30 cellular contexts compared by ENCODE assay signal in the genomic region with DNA sequence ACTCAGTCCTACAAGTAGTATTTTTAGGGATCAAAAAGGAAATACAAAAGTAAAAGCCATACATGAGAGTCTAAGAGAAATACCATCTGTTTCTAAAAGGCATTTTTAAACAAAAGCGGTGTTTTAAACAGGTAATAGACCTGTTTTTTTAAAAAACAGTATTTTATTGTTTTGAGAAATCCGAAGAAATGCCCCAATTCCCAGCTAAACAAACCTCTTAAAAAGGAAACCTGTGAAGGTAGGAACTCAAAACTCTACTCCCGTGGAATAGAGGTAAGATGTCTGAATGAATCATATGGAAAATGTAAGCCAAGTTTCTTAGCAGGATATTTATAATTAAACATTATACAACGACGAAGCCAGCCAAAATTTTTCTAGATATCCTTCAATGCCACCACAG. TPM values are rescaled to one million over a fixed set of nuclear protein-coding genes. Genes with fewer than 3 reads are reported as not detected.
DNase-seq lines count a peak whose midpoint lies in the region; ATAC-seq, FAIRE-seq and TF ChIP-seq lines count a peak whose summit lies in the region.
"Had no signal": no experiment of that assay in that cellular context is flagged by ENCODE, and none has a peak within 500 bp of the region (broad histone marks: within the 10 kb centered on the region; RNA-seq: fewer than 3 reads in every experiment).

No MANE protein-coding gene starts in this region.

- H3K27ac ChIP-seq in left ventricle myocardium inferior (replicated peaks) (peak overlapping the region; percentile 93), SK-N-MC (no peak overlapping the region), endothelial cell of umbilical vein (ENCODE audit: insufficient read depth, low read depth, low read length) (no peak overlapping the region)
- H3K27ac ChIP-seq: brain microvascular endothelial cell, neural progenitor cell, tibial nerve had no signal

- peaks cover 5% of the 10 kb centered on the region for H3K36me3 Mint-ChIP-seq in progenitor cell of endocrine pancreas (ENCODE audit: insufficient read depth)
- H3K36me3 Mint-ChIP-seq: neural progenitor cell had no signal

- H3K9me3 Mint-ChIP-seq in progenitor cell of endocrine pancreas (ENCODE audit: low read depth) = no peaks in the 10 kb centered on the region
- H3K9me3 Mint-ChIP-seq: activated T-cell treated with anti-CD3 and anti-CD28 coated beads, Interleukin-2, amount 50 U/mL, for 4 hours; CD4-positive, alpha-beta memory T cell; GM23338; neural progenitor cell; T-helper 1 cell treated with Interleukin-12 subunit alpha and Interleukin-12 subunit beta and Interleukin-4 antibody, amounts not matched to agents 30 μg/mL and 1 μg/mL, for 36 hours had no signal

- peaks cover 7% of the 10 kb centered on the region for H3K4me1 Mint-ChIP-seq in progenitor cell of endocrine pancreas (ENCODE audit: low read depth)

- intact Hi-C loops in left ventricle myocardium inferior (cut with micrococcal nuclease) (no loop called here), cardiac septum (cut with DNase I) (loop anchor here (5.0 kb wide), 1 partner anchor 38 kb away; no protein-coding TSS in a partner anchor), endothelial cell of umbilical vein (cut with micrococcal nuclease) (loop anchor here (5.0 kb wide), 1 partner anchor 128 kb away; the partner anchor contains the start of genes XRCC3 and ZFYVE21), lower leg skin (cut with DNase I; ENCODE audit: low total_unique reads) (no loop called here)

- no peaks in the 10 kb centered on the region for H4K20me1 ChIP-seq in endothelial cell of umbilical vein (replicated peaks; ENCODE audit: control insufficient read depth, extremely low read depth, insufficient read depth, low read length)

- peak overlapping the region; percentile 77 for H3K4me3 ChIP-seq in left ventricle myocardium inferior
- H3K4me3 ChIP-seq in SK-N-MC = peak overlapping the region; percentile 80; the same call in 1 of the 2 replicates
- no peak overlapping the region for H3K4me3 ChIP-seq in endothelial cell of umbilical vein (replicated peaks in 1 of 3; ENCODE audit: insufficient read depth in 1 of 3, low read depth in 1 of 3, low read length in 3 of 3)
- no peak overlapping the region for H3K4me3 ChIP-seq in lower leg skin (ENCODE audit: low read depth, poor library complexity, severe bottlenecking)
- H3K4me3 ChIP-seq: mucosa of descending colon had no signal

- peak overlapping the region; percentile 90 for H3K4me3 Mint-ChIP-seq in progenitor cell of endocrine pancreas (ENCODE audit: low read depth)

- H3K9me1 ChIP-seq in endothelial cell of umbilical vein (replicated peaks; ENCODE audit: control insufficient read depth, extremely low read depth, insufficient read depth, low read length) = no peaks in the 10 kb centered on the region

- CTCF ChIA-PET in endothelial cell of umbilical vein (lab: Charles Lee) = interaction anchor here (0.9 to 3.8 kb wide), 2 partner anchors 20 to 55 kb away, joined by 3 to 19 read pairs; no protein-coding TSS in a partner anchor

- POLR2A ChIA-PET in endothelial cell of umbilical vein (lab: Charles Lee) = no interaction called here

- H3K9ac ChIP-seq in SK-N-MC (ENCODE audit: insufficient read length) (no peak overlapping the region), endothelial cell of umbilical vein (replicated peaks; ENCODE audit: extremely low read depth, insufficient read depth, low read length) (no peak overlapping the region)
- H3K9ac ChIP-seq: neural progenitor cell had no signal

- H3K36me3 ChIP-seq in left ventricle myocardium inferior = peaks cover 17% of the 10 kb centered on the region
- H3K36me3 ChIP-seq in SK-N-MC (ENCODE audit: insufficient read depth, low read length) = no peaks in the 10 kb centered on the region
- H3K36me3 ChIP-seq in endothelial cell of umbilical vein (ENCODE audit: control insufficient read depth in 2 of 2, extremely low read depth in 1 of 2, insufficient read depth in 2 of 2, low read length in 2 of 2) = no peaks in the 10 kb centered on the region
- H3K36me3 ChIP-seq: brain microvascular endothelial cell, neural progenitor cell, tibial nerve had no signal

- TF ChIP-seq CTCF in left ventricle myocardium inferior (IDR thresholded peaks at IDR 0.05; ENCODE audit: borderline replicate concordance) (no peak), endothelial cell of umbilical vein (IDR thresholded peaks at IDR 0.05; ENCODE audit: extremely low read depth in 1 of 2, insufficient read depth in 1 of 2, low read depth in 1 of 2, low read length in 2 of 2) (no peak), progenitor cell of endocrine pancreas (IDR thresholded peaks at IDR 0.05; ENCODE audit: unreplicated experiment) (no peak), lower leg skin (IDR thresholded peaks at IDR 0.05) (no peak)

- dilution Hi-C loops in endothelial cell of umbilical vein (cut with MboI; ENCODE audit: extremely low pct_ligation_motif_present, low sequenced_read_pairs) = no loop called here

- peak overlapping the region; percentile 44 for H3K4me2 ChIP-seq in endothelial cell of umbilical vein (ENCODE audit: insufficient read depth, low read length)

- no peak for FAIRE-seq in endothelial cell of umbilical vein (lab: Jason Lieb, UNC)
- FAIRE-seq: D721Med, kidney had no signal

- WGBS in lower leg skin, 2 donors = 60 to 64% methylated on average over 5 of the region's 5 CpGs

- H3K4me1 ChIP-seq in left ventricle myocardium inferior = peaks cover 86% of the 10 kb centered on the region
- peaks cover 15% of the 10 kb centered on the region for H3K4me1 ChIP-seq in endothelial cell of umbilical vein (ENCODE audit: control insufficient read depth, extremely low read depth, insufficient read depth, low read length)

- H3K27ac Mint-ChIP-seq in progenitor cell of endocrine pancreas = no peak overlapping the region
- H3K27ac Mint-ChIP-seq: GM23338; neural progenitor cell; T-helper 1 cell treated with Interleukin-12 subunit alpha and Interleukin-12 subunit beta and Interleukin-4 antibody, amounts not matched to agents 30 μg/mL and 1 μg/mL, for 36 hours had no signal

- H3K9me3 ChIP-seq in left ventricle myocardium inferior (replicated peaks) (no peaks in the 10 kb centered on the region), SK-N-MC (ENCODE audit: low read depth, low read length) (no peaks in the 10 kb centered on the region), endothelial cell of umbilical vein (replicated peaks; ENCODE audit: control insufficient read depth, insufficient read depth, low read length) (no peaks in the 10 kb centered on the region)
- H3K9me3 ChIP-seq: mucosa of descending colon, tibial nerve had no signal

- ATAC-seq in HG03045 (IDR thresholded peaks at IDR 0.05; ENCODE audit: unreplicated experiment) = no peak
- ATAC-seq: activated CD4-positive, CD25-positive, alpha-beta regulatory T cell treated with anti-CD3 and anti-CD28 coated beads, Interleukin-2, amount 50 U/mL, for 24 hours; activated CD8-positive, alpha-beta memory T cell treated with anti-CD3 and anti-CD28 coated beads, Interleukin-2, amount 10 ng/mL, durations not matched to agents 7 days and 5 days; activated T-cell treated with anti-CD3 and anti-CD28 coated beads, Interleukin-2, amount 50 U/mL, for 4 hours; GM23338; mucosa of descending colon; sciatic nerve had no signal

- H2AFZ ChIP-seq in endothelial cell of umbilical vein (ENCODE audit: low read depth, low read length) = no peak overlapping the region
- H2AFZ ChIP-seq: GM23338, neural progenitor cell had no signal

- H3K27me3 Mint-ChIP-seq in progenitor cell of endocrine pancreas = peaks cover 18% of the 10 kb centered on the region
- H3K27me3 Mint-ChIP-seq: CD4-positive, alpha-beta memory T cell had no signal

- TF ChIP-seq POLR2A in endothelial cell of umbilical vein (IDR thresholded peaks at IDR 0.05; ENCODE audit: low read depth, low read length) (no peak), lower leg skin (IDR thresholded peaks at IDR 0.05) (no peak)

- no TSS peak for BruUV-seq in endothelial cell of umbilical vein (replicated peaks; lab: Mats Ljungman, UMichigan)

- peaks cover 17% of the 10 kb centered on the region for H3K79me2 ChIP-seq in endothelial cell of umbilical vein (ENCODE audit: control insufficient read depth, insufficient read depth, low read length)

- no peaks in the 10 kb centered on the region for H3K27me3 ChIP-seq in left ventricle myocardium inferior (ENCODE audit: low read depth)
- no peaks in the 10 kb centered on the region for H3K27me3 ChIP-seq in endothelial cell of umbilical vein (ENCODE audit: control insufficient read depth in 2 of 2, insufficient read depth in 2 of 2, low read length in 2 of 2)
- H3K27me3 ChIP-seq: tibial nerve had no signal

- no peak for DNase-seq in left ventricle myocardium inferior
- DNase-seq in cardiac septum (ENCODE audit: low spot score) = no peak
- no peak for DNase-seq in SK-N-MC (ENCODE audit: low read depth, low spot score)
- no peak for DNase-seq in endothelial cell of umbilical vein (ENCODE audit: low read depth, low spot score)
- no peak for DNase-seq in progenitor cell of endocrine pancreas (ENCODE audit: low spot score, unreplicated experiment)
- no peak for DNase-seq in lower leg skin (ENCODE audit: low spot score in 2 of 2)
- DNase-seq in NCI-H82 (lab: John Stamatoyannopoulos, UW) = no peak
- DNase-seq: activated CD4-positive, alpha-beta T cell treated with anti-CD3 and anti-CD28 coated beads, Interleukin-2, amount 50 U/mL, for 4 hours; activated CD8-positive, alpha-beta memory T cell treated with anti-CD3 and anti-CD28 coated beads, Interleukin-2, amount 10 ng/mL, durations not matched to agents 7 days and 5 days; activated T-cell treated with anti-CD3 and anti-CD28 coated beads, Interleukin-2, amount 50 U/mL, for 4 hours; AML-193; brain microvascular endothelial cell; CD4-positive, alpha-beta memory T cell; IMR-90; kidney; mucosa of descending colon; NCI-H1092 treated with DMSO at 0.1 percent for 48 hours; NCI-H187; NCI-H446 treated with DMSO at 0.1 percent for 48 hours; posterior cingulate gyrus; stimulated activated CD4-positive, alpha-beta T cell treated with anti-CD3 and anti-CD28 coated beads, Interleukin-12 subunit alpha, Interleukin-12 subunit beta, amount 100 ng/mL, for 4 hours; stimulated activated CD4-positive, alpha-beta T cell treated with anti-CD3 and anti-CD28 coated beads, Interleukin-2, amount 100 ng/mL, for 48 hours had no signal

TF ChIP-seq in endothelial cell of umbilical vein, 7 proteins besides CTCF, POLR2A, EP300 and RAD21 (continues in another document):
- TF ChIP-seq EZH2 (IDR thresholded peaks at IDR 0.05; ENCODE audit: borderline replicate concordance, low read depth, low read length, severe bottlenecking) = no peak

RNA-seq across cellular contexts. Expression of gene PPP1R13B, which starts 2.0 kb away (rescaled TPM):
- 104 TPM for total RNA-seq in left ventricle myocardium inferior
- total RNA-seq in cardiac septum = 67.8 TPM
- total RNA-seq in endothelial cell of umbilical vein = 29.3 and 30.0 TPM in 2 replicates
- polyA plus RNA-seq in endothelial cell of umbilical vein = 10.0 and 10.7 TPM in 2 replicates
- 7.4 and 7.7 TPM in 2 replicates for polyA plus RNA-seq in endothelial cell of umbilical vein (2011; cell fraction: cytosol; rRNA removed)
- 51.1 and 55.4 TPM in 2 replicates for polyA plus RNA-seq in endothelial cell of umbilical vein (2011; cell fraction: nucleus; rRNA removed)
- 10.0 and 12.4 TPM in 2 replicates for polyA plus RNA-seq in endothelial cell of umbilical vein (2012)
- polyA minus RNA-seq in endothelial cell of umbilical vein = 14.4 and 24.9 TPM in 2 replicates
- polyA minus RNA-seq in endothelial cell of umbilical vein (2011; cell fraction: cytosol; rRNA and poly(A)+ RNA removed) = 4.2 TPM
- polyA minus RNA-seq in endothelial cell of umbilical vein (2011; cell fraction: nucleus; rRNA and poly(A)+ RNA removed) = 25.2 and 30.9 TPM in 2 replicates
- total RNA-seq in progenitor cell of endocrine pancreas = 34.2 and 40.3 TPM in 2 replicates
- 10 to 100 TPM; 28.9 to 55.8 (median 41.5) TPM for total RNA-seq in lower leg skin

Comparison
In these comparisons a context has a peak if more than half of its experiments do, and no peak if none do; other contexts are left out.
1. intact Hi-C loops: an anchor here in cardiac septum (5.0 kb wide) and endothelial cell of umbilical vein (5.0 kb wide); none called in left ventricle myocardium inferior and lower leg skin.
2. H3K4me3 ChIP-seq: peak in left ventricle myocardium inferior (single experiment) and SK-N-MC (single experiment); none in endothelial cell of umbilical vein (0 of 3) and lower leg skin (single experiment).